11 cellular contexts compared by ENCODE assay signal in the genomic region with DNA sequence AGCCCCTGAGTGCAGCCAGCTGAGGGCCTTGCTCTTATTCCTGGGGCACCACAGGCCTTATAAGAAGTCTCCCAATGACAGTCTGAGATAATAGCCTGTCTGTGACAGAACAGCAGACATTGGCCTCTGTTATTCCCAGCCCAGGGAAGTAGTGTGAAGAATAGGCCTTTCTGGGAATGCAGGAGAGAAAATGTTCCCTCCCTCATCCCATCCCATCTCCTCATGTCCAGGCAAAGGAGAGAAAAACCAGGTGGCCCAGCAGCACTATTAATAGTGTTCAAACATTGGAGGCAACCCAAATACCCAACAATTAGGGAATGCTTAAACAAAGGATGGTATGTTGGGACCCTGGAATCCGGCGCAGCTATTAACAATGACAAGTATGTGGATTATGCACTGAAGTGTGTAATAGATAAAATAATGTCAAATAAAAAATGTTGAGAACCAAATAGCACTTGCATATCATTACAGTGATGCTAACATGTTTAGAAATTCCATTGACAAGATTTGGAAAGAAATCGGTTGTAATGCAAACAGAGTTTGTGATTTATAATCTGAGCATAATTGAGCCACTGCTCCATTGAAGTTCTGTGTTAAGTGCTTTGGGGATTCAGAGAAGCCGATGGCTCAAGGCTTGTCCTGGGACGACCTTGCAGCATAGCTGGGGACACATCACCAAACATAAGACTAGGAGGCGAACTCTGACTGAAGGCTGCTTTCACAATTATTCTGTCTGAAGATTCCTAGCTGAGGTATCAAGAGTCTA.
DNase-seq lines count a peak whose midpoint lies in the region; ATAC-seq and TF ChIP-seq lines count a peak whose summit lies in the region.
"Had no signal": no experiment of that assay in that cellular context is flagged by ENCODE, and none has a peak within 500 bp of the region (broad histone marks: within the 10 kb centered on the region; RNA-seq: fewer than 3 reads in every experiment).

No MANE protein-coding gene starts in this region.

- WGBS in body of pancreas, 2 donors = 36 to 40% methylated on average over 6 of the region's 6 CpGs

- intact Hi-C loops in body of pancreas (cut with DNase I) = no loop called here

- peak; percentile 88 to 99 for DNase-seq in HAP-1 (ENCODE audit: low spot score in 2 of 2)
- DNase-seq in body of pancreas = peak in 2 of 4 donors; percentile 19 to 20
- peak; percentile 6 for DNase-seq in iris pigment epithelial cell (ENCODE audit: low read depth)
- DNase-seq in thoracic aorta (ENCODE audit: low spot score) = no peak
- no peak for DNase-seq in NCI-H1092 (lab: John Stamatoyannopoulos, UW)
- DNase-seq in SK-N-DZ (ENCODE audit: low spot score) = no peak
- no peak for DNase-seq in DMS 273 treated with DMSO at 0.1 percent for 48 hours (lab: John Stamatoyannopoulos, UW)
- DNase-seq: left colon, NCI-H187 had no signal

- TF ChIP-seq POLR2A in body of pancreas (IDR thresholded peaks at IDR 0.05) = no peak

- H3K9me3 ChIP-seq in HAP-1 = no peaks in the 10 kb centered on the region
- H3K9me3 ChIP-seq in body of pancreas = no peaks in the 10 kb centered on the region
- H3K9me3 ChIP-seq in thoracic aorta = no peaks in the 10 kb centered on the region

- ATAC-seq in body of pancreas = peak; percentile 66
- no peak for ATAC-seq in thoracic aorta (ENCODE audit: insufficient number of reproducible peaks, low FRiP score, low read depth)
- ATAC-seq: left colon had no signal

- H3K4me1 ChIP-seq in HAP-1 (peaks cover 31% of the 10 kb centered on the region), body of pancreas (peaks cover 19% of the 10 kb centered on the region), thoracic aorta (ENCODE audit: control insufficient read depth in 1 of 2, low read depth in 2 of 2) (peaks cover 24 to 34% of the 10 kb centered on the region in 2 donors)

- H3K4me3 ChIP-seq in HAP-1 (no peak overlapping the region; the same call in 1 of the 2 replicates), body of pancreas (no peak overlapping the region), thoracic aorta (no peak overlapping the region)
- H3K4me3 ChIP-seq: smooth muscle cell had no signal

- H3K27me3 ChIP-seq in HAP-1 (ENCODE audit: low read depth) (no peaks in the 10 kb centered on the region), body of pancreas (no peaks in the 10 kb centered on the region), thoracic aorta (replicated peaks; ENCODE audit: insufficient read depth) (no peaks in the 10 kb centered on the region)

- no peak for TF ChIP-seq CTCF in body of pancreas (IDR thresholded peaks at IDR 0.05)
- no peak for TF ChIP-seq CTCF in thoracic aorta (IDR thresholded peaks at IDR 0.05)

- H3K36me3 ChIP-seq in HAP-1 (replicated peaks) (no peaks in the 10 kb centered on the region), body of pancreas (replicated peaks in 1 of 2; ENCODE audit: insufficient read depth in 1 of 2, low read depth in 2 of 2) (no peaks in the 10 kb centered on the region), thoracic aorta (no peaks in the 10 kb centered on the region)

- peak overlapping the region in 3 of 4 donors; percentile 4 to 45 (median 6) for H3K27ac ChIP-seq in body of pancreas
- H3K27ac ChIP-seq in thoracic aorta = peak overlapping the region; percentile 26 to 62
- H3K27ac ChIP-seq: HL-60 had no signal

- in situ Hi-C loops in HAP-1 (cut with MboI; ENCODE audit: low sequenced_read_pairs) = no loop called here

Comparison
In these comparisons a context has a peak if more than half of its experiments do, and no peak if none do; other contexts are left out.
1. DNase-seq: peak in HAP-1 (2 of 2) and iris pigment epithelial cell (single experiment); none in thoracic aorta (single experiment), NCI-H1092 (single experiment), SK-N-DZ (single experiment) and DMS 273 treated with DMSO at 0.1 percent for 48 hours (single experiment).